In genomic region chr21:31659286-31660133, GRCh38 we compare ENCODE assay signal across 1 cellular context.
TF ChIP-seq lines count a peak whose summit lies in the region.

Gene SOD1, plus strand, starts transcription at chr21:31659693. Its CDS starts 77 bp downstream, at chr21:31659770.

TF ChIP-seq in WTC11, 78 proteins besides CTCF, POLR2A, EP300 and RAD21 (continued from another document):
- TF ChIP-seq ZSCAN18 (CRISPR knock-in tag; IDR thresholded peaks at IDR 0.05) (no peak), ATF2 (CRISPR knock-in tag; IDR thresholded peaks at IDR 0.05; ENCODE audit: borderline replicate concordance, low read depth) (no peak), ZNF532 (CRISPR knock-in tag; IDR thresholded peaks at IDR 0.05; ENCODE audit: borderline replicate concordance) (no peak), ELF4 (CRISPR knock-in tag; IDR thresholded peaks at IDR 0.05; ENCODE audit: low read depth) (no peak), ZNF396 (CRISPR knock-in tag; IDR thresholded peaks at IDR 0.05; ENCODE audit: borderline replicate concordance) (no peak), TP53 (CRISPR knock-in tag; IDR thresholded peaks at IDR 0.05) (no peak), ZNF425 (CRISPR knock-in tag; conservative IDR thresholded peaks at IDR 0.05) (no peak), ZMAT4 (CRISPR knock-in tag; IDR thresholded peaks at IDR 0.05) (no peak), ZBTB21 (CRISPR knock-in tag; IDR thresholded peaks at IDR 0.05; ENCODE audit: borderline replicate concordance) (no peak), RELA (CRISPR knock-in tag; IDR thresholded peaks at IDR 0.05; ENCODE audit: borderline replicate concordance) (peak; percentile 84; the same call in 1 of the 2 replicates), ZNF317 (CRISPR knock-in tag; IDR thresholded peaks at IDR 0.05; ENCODE audit: borderline replicate concordance, low read depth) (no peak), E2F5 (CRISPR knock-in tag; IDR thresholded peaks at IDR 0.05) (peak; percentile 80), CBFB (CRISPR knock-in tag; IDR thresholded peaks at IDR 0.05; ENCODE audit: low read depth) (no peak), PREB (CRISPR knock-in tag; IDR thresholded peaks at IDR 0.05; ENCODE audit: borderline replicate concordance) (no peak), ZNF416 (CRISPR knock-in tag; IDR thresholded peaks at IDR 0.05) (no peak), ZNF138 (CRISPR knock-in tag; conservative IDR thresholded peaks at IDR 0.05) (no peak), NR2C2 (CRISPR knock-in tag; IDR thresholded peaks at IDR 0.05) (no peak), ESRRA (CRISPR knock-in tag; IDR thresholded peaks at IDR 0.05; ENCODE audit: borderline replicate concordance) (no peak), ETV6 (CRISPR knock-in tag; IDR thresholded peaks at IDR 0.05) (peak; percentile 94), IRF1 (CRISPR knock-in tag; IDR thresholded peaks at IDR 0.05) (peak; percentile 71; the same call in 1 of the 2 replicates), ZNF263 (CRISPR knock-in tag; IDR thresholded peaks at IDR 0.05; ENCODE audit: low read depth) (no peak), SMAD3 (CRISPR knock-in tag; IDR thresholded peaks at IDR 0.05; ENCODE audit: borderline replicate concordance) (no peak; the same call in 1 of the 2 replicates), IRF2 (CRISPR knock-in tag; IDR thresholded peaks at IDR 0.05; ENCODE audit: borderline replicate concordance, low read depth) (no peak; the same call in 1 of the 2 replicates), ZNF281 (CRISPR knock-in tag; IDR thresholded peaks at IDR 0.05) (no peak), USF1 (CRISPR knock-in tag; IDR thresholded peaks at IDR 0.05) (peak; percentile 68; the same call in 1 of the 2 replicates), ARID4B (CRISPR knock-in tag; IDR thresholded peaks at IDR 0.05; ENCODE audit: borderline replicate concordance) (peak; percentile 93)
TF ChIP-seq in WTC11: peak in this region for 28.
